Comparison of ENCODE assay signal across 11 cellular contexts in the genomic region with DNA sequence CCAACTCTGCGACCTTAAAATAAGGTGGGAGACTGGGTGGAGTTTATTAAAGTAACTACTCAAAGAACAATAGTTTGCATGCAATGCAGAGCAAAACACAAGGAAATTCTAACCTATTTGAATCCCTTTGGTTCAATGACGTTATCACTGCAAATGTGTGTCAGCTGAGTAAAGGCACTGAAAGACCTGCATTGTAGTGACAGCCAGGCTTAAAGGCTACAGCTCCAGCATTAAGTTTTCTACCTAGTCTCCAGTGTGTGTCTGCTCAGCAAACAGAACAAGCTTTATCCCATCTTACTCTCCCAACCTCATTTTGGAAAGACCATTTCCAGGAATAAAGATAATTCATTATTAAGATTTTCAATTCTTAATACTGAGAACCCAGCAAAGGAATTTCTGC. TPM values are rescaled to one million over a fixed set of nuclear protein-coding genes. Genes with fewer than 3 reads are reported as not detected.
A peak's percentile ranks its signal among the peaks of the same experiment; 100 is the strongest.
DNase-seq lines count a peak whose midpoint lies in the region; ATAC-seq, FAIRE-seq and TF ChIP-seq lines count a peak whose summit lies in the region.
"Had no signal": no experiment of that assay in that cellular context is flagged by ENCODE, and none has a peak within 500 bp of the region (broad histone marks: within the 10 kb centered on the region; RNA-seq: fewer than 3 reads in every experiment).

No MANE protein-coding gene starts in this region.

- H4K91ac ChIP-seq in trophoblast cell (ENCODE audit: low read depth, low read length): no peak overlapping the region

- H3K27me3 ChIP-seq in CD8-positive, alpha-beta T cell (ENCODE audit: insufficient read depth, low read length): no peaks in the 10 kb centered on the region
- H3K27me3 ChIP-seq in Panc1 (ENCODE audit: control insufficient read depth, insufficient read depth, low read length): no peaks in the 10 kb centered on the region
- no peaks in the 10 kb centered on the region for H3K27me3 ChIP-seq in trophoblast cell (ENCODE audit: insufficient read depth, low read length)

- peaks cover 27% of the 10 kb centered on the region for H3K36me3 Mint-ChIP-seq in CD8-positive, alpha-beta T cell

- H3K4me2 ChIP-seq in trophoblast cell (ENCODE audit: low read length): no peak overlapping the region

- ATAC-seq in CD8-positive, alpha-beta T cell: peak; percentile 50
- 0 out of 2 replicates have a peak, but pooled peaks have one; percentile 39 for ATAC-seq in Panc1

- H2BK5ac ChIP-seq in trophoblast cell (ENCODE audit: low read depth, low read length, poor library complexity): no peak overlapping the region

- TSS peak; percentile 7 for BruUV-seq in Panc1 (replicated peaks; lab: Mats Ljungman, UMichigan)

- H3K27ac ChIP-seq in CD8-positive, alpha-beta T cell (ENCODE audit: low read depth, low read length): no peak overlapping the region
- H3K27ac ChIP-seq in Panc1 (ENCODE audit: low read length): peak overlapping the region; percentile 41; the same call in 1 of the 2 replicates
- H3K27ac ChIP-seq in trophoblast cell (ENCODE audit: low read depth, low read length): no peak overlapping the region

- H2BK12ac ChIP-seq in trophoblast cell (ENCODE audit: low read length): no peak overlapping the region

- H4K8ac ChIP-seq in trophoblast cell (ENCODE audit: low read depth, low read length): no peak overlapping the region

- no peaks in the 10 kb centered on the region for H3K9me3 Mint-ChIP-seq in CD8-positive, alpha-beta T cell

- no peak for TF ChIP-seq CTCF in CD8-positive, alpha-beta T cell (IDR thresholded peaks at IDR 0.05)
- no peak for TF ChIP-seq CTCF in Panc1 (IDR thresholded peaks at IDR 0.05)

- no peak overlapping the region for H3K14ac ChIP-seq in trophoblast cell (ENCODE audit: low read length)

- H3K79me2 ChIP-seq in trophoblast cell (ENCODE audit: control insufficient read depth, insufficient read depth, low read length, poor library complexity): peaks cover 12% of the 10 kb centered on the region

- no peak for FAIRE-seq in urothelium cell line (lab: Jason Lieb, UNC)
- FAIRE-seq: TTC549 had no signal

- no peak overlapping the region for H4K12ac ChIP-seq in trophoblast cell (ENCODE audit: low read depth, low read length)

- no peak overlapping the region for H3K4me3 ChIP-seq in CD8-positive, alpha-beta T cell (ENCODE audit: low read depth, low read length)
- H3K4me3 ChIP-seq in Panc1 (ENCODE audit: low read depth in 2 of 2, low read length in 2 of 2) (no peak overlapping the region), trophoblast cell (ENCODE audit: low read depth, low read length) (no peak overlapping the region)

- peak overlapping the region; percentile 69 for H3K4me3 Mint-ChIP-seq in CD8-positive, alpha-beta T cell

- no peaks in the 10 kb centered on the region for H3K27me3 Mint-ChIP-seq in CD8-positive, alpha-beta T cell (ENCODE audit: low read depth)

- H3K4me1 Mint-ChIP-seq in CD8-positive, alpha-beta T cell (ENCODE audit: low read depth): peaks cover 82% of the 10 kb centered on the region

- H2AK5ac ChIP-seq in trophoblast cell (ENCODE audit: low read length): no peak overlapping the region

- H3K4me1 ChIP-seq in CD8-positive, alpha-beta T cell (ENCODE audit: insufficient read depth, low read length): peaks cover 73% of the 10 kb centered on the region
- H3K4me1 ChIP-seq in Panc1 (ENCODE audit: control insufficient read depth, insufficient read depth, low read length): peaks cover 65% of the 10 kb centered on the region
- H3K4me1 ChIP-seq in trophoblast cell (ENCODE audit: control insufficient read depth in 1 of 2, insufficient read depth in 2 of 2, low read length in 2 of 2): peaks cover 2 to 6% of the 10 kb centered on the region in 2 experiments

- H2BK120ac ChIP-seq in trophoblast cell (ENCODE audit: insufficient read depth, low read length, poor library complexity): no peak overlapping the region

- in situ Hi-C loops in Panc1 (cut with HindIII; ENCODE audit: low pct_unique_long_range_greater_than_20kb, low sequenced_read_pairs): no loop called here

- POLR2A ChIA-PET in CD8-positive, alpha-beta T cell (lab: Charles Lee): interaction anchor here (0.6 to 1.6 kb wide), 8 partner anchors 9 to 80 kb away, joined by 3 to 6 read pairs (median 3); partner anchors contain the start of gene PTP4A2
- POLR2A ChIA-PET in Panc1 (lab: Charles Lee): no interaction called here

- intact Hi-C loops in CD8-positive, alpha-beta T cell (cut with DNase I, micrococcal nuclease): no loop called here
- intact Hi-C loops in Panc1 (cut with micrococcal nuclease; ENCODE audit: unreplicated experiment): no loop called here

- H3K23ac ChIP-seq in trophoblast cell (ENCODE audit: low read length): no peak overlapping the region

- no CpG with 5 or more reads among the region's 2 CpGs for WGBS in trophoblast cell (ENCODE audit: extremely low coverage, insufficient coverage, insufficient read length)

- H3K18ac ChIP-seq in trophoblast cell (ENCODE audit: low read length): no peak overlapping the region

- H3K9ac ChIP-seq in trophoblast cell (ENCODE audit: low read length): no peak overlapping the region

- no peaks in the 10 kb centered on the region for H3K36me3 ChIP-seq in CD8-positive, alpha-beta T cell (ENCODE audit: insufficient read depth, low read length)
- H3K36me3 ChIP-seq in Panc1 (ENCODE audit: control insufficient read depth, insufficient read depth, low read length) (peaks cover under 1% of the 10 kb centered on the region; the same call in 1 of the 2 replicates), trophoblast cell (ENCODE audit: control insufficient read depth in 1 of 2, insufficient read depth in 2 of 2, low read length in 2 of 2) (peaks cover 3 to 4% of the 10 kb centered on the region in 2 experiments)

- peak overlapping the region; percentile 92 for H3K27ac Mint-ChIP-seq in CD8-positive, alpha-beta T cell

- CTCF ChIA-PET in CD8-positive, alpha-beta T cell (lab: Charles Lee): interaction anchor here (0.7 to 2.1 kb wide), 6 partner anchors 8 to 139 kb away, joined by 3 to 12 read pairs (median 4); partner anchors contain the start of gene PTP4A2
- CTCF ChIA-PET in Panc1 (lab: Charles Lee): interaction anchor here (0.7 kb wide), 1 partner anchor 21 kb away, joined by 3 read pairs; no protein-coding TSS in a partner anchor

- H3K79me1 ChIP-seq in trophoblast cell (ENCODE audit: low read length): no peaks in the 10 kb centered on the region

- peak overlapping the region; percentile 83 for H3K4ac ChIP-seq in trophoblast cell (ENCODE audit: low read depth, low read length)

- DNase-seq in CD8-positive, alpha-beta T cell: no peak
- no peak for DNase-seq in Panc1 (ENCODE audit: low read depth, low spot score)
- peak; percentile 44 for DNase-seq in dermis blood vessel endothelial cell
- DNase-seq in trophoblast cell: no peak
- no peak for DNase-seq in germinal center (ENCODE audit: low spot score)
- no peak for DNase-seq in NCI-H1930 (lab: John Stamatoyannopoulos, UW)
- no peak for DNase-seq in urothelium cell line (ENCODE audit: low spot score)
- DNase-seq in central memory CD4-positive, alpha-beta T cell: no peak
- DNase-seq: NCI-H187; stimulated activated CD4-positive, alpha-beta T cell treated with anti-CD3 and anti-CD28 coated beads, Interleukin-12 subunit alpha, Interleukin-12 subunit beta, amount 100 ng/mL, for 4 hours had no signal

- H2AFZ ChIP-seq in trophoblast cell (ENCODE audit: insufficient read depth, low read length, poor library complexity): no peak overlapping the region

- H3K9me3 ChIP-seq in CD8-positive, alpha-beta T cell (ENCODE audit: low read length): no peaks in the 10 kb centered on the region
- no peaks in the 10 kb centered on the region for H3K9me3 ChIP-seq in Panc1 (ENCODE audit: control insufficient read depth, insufficient read depth, low read depth, low read length)
- H3K9me3 ChIP-seq in trophoblast cell (ENCODE audit: insufficient read depth, low read depth, low read length): no peaks in the 10 kb centered on the region

RNA-seq across cellular contexts. Expression of gene PTP4A2, which starts 14.3 kb away (rescaled TPM):
- 100 to 1,000 TPM; 257 to 278 TPM for total RNA-seq in CD8-positive, alpha-beta T cell
- total RNA-seq in Panc1 (2021; ENCODE audit: unreplicated experiment): 559 TPM
- polyA plus RNA-seq in Panc1 (2012; ENCODE audit: insufficient read length): 217 TPM
- 199 and 243 TPM in 2 replicates for total RNA-seq in dermis blood vessel endothelial cell
- 646 and 682 TPM in 2 replicates for polyA plus RNA-seq in trophoblast cell (2013)
